ENCODE assay signal across 1 cellular context in the genomic region with DNA sequence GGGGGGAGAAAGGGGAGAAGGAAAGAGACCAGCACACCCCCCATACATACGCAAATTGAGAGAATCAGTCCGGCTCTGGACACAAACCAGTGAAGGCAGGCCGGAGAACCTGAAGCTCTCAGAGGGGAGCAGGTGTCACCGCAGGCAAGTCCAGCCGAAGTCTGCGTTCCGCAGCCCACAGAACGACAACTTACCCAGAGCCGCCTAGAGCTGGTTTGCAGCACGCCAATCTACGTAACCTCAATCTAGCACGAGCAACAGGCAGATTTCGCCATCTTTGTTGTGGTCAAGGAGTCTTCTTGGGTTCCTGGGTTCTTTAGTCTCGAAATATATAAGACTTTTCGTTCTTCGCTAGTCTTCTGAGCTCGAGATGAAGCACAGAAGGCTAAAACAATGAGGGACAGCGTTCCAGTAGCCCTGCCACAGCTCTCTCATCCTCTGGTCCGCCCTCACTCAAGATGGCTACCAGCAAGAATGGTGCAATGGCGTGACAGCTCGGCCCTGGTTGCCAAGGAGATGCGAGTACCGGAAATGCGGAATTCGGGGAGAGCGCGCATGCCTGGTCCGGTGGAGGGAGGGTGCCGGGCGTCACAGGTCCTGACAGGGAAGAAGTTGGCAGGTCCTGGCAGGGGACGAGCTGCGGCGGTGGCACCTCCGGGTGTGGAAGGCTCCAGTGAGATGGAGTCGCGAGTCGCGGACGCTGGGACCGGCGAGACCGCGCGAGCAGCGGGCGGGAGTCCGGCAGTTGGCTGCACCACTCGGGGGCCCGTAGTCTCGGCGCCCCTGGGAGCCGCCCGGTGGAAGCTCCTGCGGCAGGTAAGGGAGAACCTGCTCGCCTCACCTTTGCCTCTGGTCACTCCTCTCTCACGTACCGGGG.
TF ChIP-seq lines count a peak whose summit lies in the region.

CAMKMT (plus strand) TSS at position 618 of the 877 bp plus-strand sequence.
PREPL (minus strand) TSS at position 165 of the 877 bp plus-strand sequence. CDS start 15,152 bp downstream, outside the sequence.

TF ChIP-seq in H1, 55 proteins besides CTCF, POLR2A, EP300 and RAD21 (continues in another document):
- peak; percentile 98 for TF ChIP-seq ASH2L (IDR thresholded peaks at IDR 0.05; ENCODE audit: low read length)
- TF ChIP-seq SAP30 (IDR thresholded peaks at IDR 0.05; ENCODE audit: insufficient read depth, insufficient replicate concordance, low read length) = peak; percentile 54
- no peak for TF ChIP-seq GTF2F1 (IDR thresholded peaks at IDR 0.05; ENCODE audit: borderline replicate concordance, low read depth, low read length)
- no peak for TF ChIP-seq EZH2 (IDR thresholded peaks at IDR 0.05; ENCODE audit: low read depth, low read length, severe bottlenecking)
- 0 out of 2 replicates have a peak, but pooled peaks have one; percentile 15 for TF ChIP-seq KDM5A (IDR thresholded peaks at IDR 0.05; ENCODE audit: low read length)
- no peak for TF ChIP-seq CBX5 (IDR thresholded peaks at IDR 0.05; ENCODE audit: low read depth, low read length)
- TF ChIP-seq POU5F1 (IDR thresholded peaks at IDR 0.05; ENCODE audit: low read depth, low read length) = no peak
- peak; percentile 44 for TF ChIP-seq NANOG (IDR thresholded peaks at IDR 0.05; ENCODE audit: insufficient read depth, low read depth, low read length, poor library complexity, severe bottlenecking)
- TF ChIP-seq ATF2 (IDR thresholded peaks at IDR 0.05; ENCODE audit: low read length) = peak; percentile 99
- TF ChIP-seq CBX8 (IDR thresholded peaks at IDR 0.05; ENCODE audit: borderline replicate concordance, low read depth, low read length) = no peak
- no peak for TF ChIP-seq JUN (IDR thresholded peaks at IDR 0.05; ENCODE audit: low read depth, low read length)
- peak; percentile 84 for TF ChIP-seq KDM4A (IDR thresholded peaks at IDR 0.05; ENCODE audit: low read depth, low read length, severe bottlenecking)
- TF ChIP-seq CTBP2 (IDR thresholded peaks at IDR 0.05; ENCODE audit: borderline replicate concordance, insufficient read depth, insufficient read length, low read length) = peak; percentile 73
- no peak for TF ChIP-seq GABPA (IDR thresholded peaks at IDR 0.05; ENCODE audit: borderline replicate concordance, insufficient read depth, low read length)
- TF ChIP-seq CEBPB (IDR thresholded peaks at IDR 0.05; ENCODE audit: low read depth, low read length) = peak; percentile 94
- no peak for TF ChIP-seq USF2 (IDR thresholded peaks at IDR 0.05; ENCODE audit: low read length)
- TF ChIP-seq BCL11A (IDR thresholded peaks at IDR 0.05; ENCODE audit: low read depth in 2 of 2, low read length in 2 of 2) = no peak
- TF ChIP-seq CHD2 (IDR thresholded peaks at IDR 0.05; ENCODE audit: low read length) = no peak
- no peak for TF ChIP-seq ZNF274 (IDR thresholded peaks at IDR 0.05; ENCODE audit: borderline replicate concordance, extremely low read depth, low read length)
- peak; percentile 28 for TF ChIP-seq NRF1 (IDR thresholded peaks at IDR 0.05; ENCODE audit: low read depth, low read length)
- TF ChIP-seq SRF (IDR thresholded peaks at IDR 0.05; ENCODE audit: low read depth, low read length) = peak; percentile 21; the same call in 1 of the 2 replicates
- TF ChIP-seq FOSL1 (IDR thresholded peaks at IDR 0.05; ENCODE audit: insufficient read depth, low read depth, low read length) = no peak
- no peak for TF ChIP-seq SP2 (IDR thresholded peaks at IDR 0.05; ENCODE audit: low read length)
- no peak for TF ChIP-seq MAFK (IDR thresholded peaks at IDR 0.05; ENCODE audit: low read depth, low read length)
- peak; percentile 79 for TF ChIP-seq TAF1 (IDR thresholded peaks at IDR 0.05; ENCODE audit: low read depth, low read length)
- TF ChIP-seq TBP (IDR thresholded peaks at IDR 0.05; ENCODE audit: low read depth, low read length) = peak; percentile 76
- TF ChIP-seq SIX5 (IDR thresholded peaks at IDR 0.05; ENCODE audit: low read depth, low read length) = peak; percentile 37; the same call in 1 of the 2 replicates
- no peak for TF ChIP-seq EGR1 (IDR thresholded peaks at IDR 0.05; ENCODE audit: borderline replicate concordance, low read depth, low read length)
- TF ChIP-seq HDAC6 (IDR thresholded peaks at IDR 0.05; ENCODE audit: low read depth, low read length) = no peak
- TF ChIP-seq PHF8 (conservative IDR thresholded peaks at IDR 0.05; ENCODE audit: low read depth, low read length) = peak; percentile 59
- peak in 1 of 2 experiments; percentile 66; a peak in 1 of 4 replicates for TF ChIP-seq HDAC2 (IDR thresholded peaks at IDR 0.05; ENCODE audit: borderline replicate concordance in 1 of 2, low read depth in 2 of 2, low read length in 2 of 2)
- 0 out of 2 replicates have a peak, but pooled peaks have one; percentile 11 for TF ChIP-seq RFX5 (IDR thresholded peaks at IDR 0.05; ENCODE audit: borderline replicate concordance, low read depth, low read length)
- peak; percentile 52; the same call in 1 of the 2 replicates for TF ChIP-seq SP4 (IDR thresholded peaks at IDR 0.05; ENCODE audit: low read length)
- TF ChIP-seq, protein P1, sequence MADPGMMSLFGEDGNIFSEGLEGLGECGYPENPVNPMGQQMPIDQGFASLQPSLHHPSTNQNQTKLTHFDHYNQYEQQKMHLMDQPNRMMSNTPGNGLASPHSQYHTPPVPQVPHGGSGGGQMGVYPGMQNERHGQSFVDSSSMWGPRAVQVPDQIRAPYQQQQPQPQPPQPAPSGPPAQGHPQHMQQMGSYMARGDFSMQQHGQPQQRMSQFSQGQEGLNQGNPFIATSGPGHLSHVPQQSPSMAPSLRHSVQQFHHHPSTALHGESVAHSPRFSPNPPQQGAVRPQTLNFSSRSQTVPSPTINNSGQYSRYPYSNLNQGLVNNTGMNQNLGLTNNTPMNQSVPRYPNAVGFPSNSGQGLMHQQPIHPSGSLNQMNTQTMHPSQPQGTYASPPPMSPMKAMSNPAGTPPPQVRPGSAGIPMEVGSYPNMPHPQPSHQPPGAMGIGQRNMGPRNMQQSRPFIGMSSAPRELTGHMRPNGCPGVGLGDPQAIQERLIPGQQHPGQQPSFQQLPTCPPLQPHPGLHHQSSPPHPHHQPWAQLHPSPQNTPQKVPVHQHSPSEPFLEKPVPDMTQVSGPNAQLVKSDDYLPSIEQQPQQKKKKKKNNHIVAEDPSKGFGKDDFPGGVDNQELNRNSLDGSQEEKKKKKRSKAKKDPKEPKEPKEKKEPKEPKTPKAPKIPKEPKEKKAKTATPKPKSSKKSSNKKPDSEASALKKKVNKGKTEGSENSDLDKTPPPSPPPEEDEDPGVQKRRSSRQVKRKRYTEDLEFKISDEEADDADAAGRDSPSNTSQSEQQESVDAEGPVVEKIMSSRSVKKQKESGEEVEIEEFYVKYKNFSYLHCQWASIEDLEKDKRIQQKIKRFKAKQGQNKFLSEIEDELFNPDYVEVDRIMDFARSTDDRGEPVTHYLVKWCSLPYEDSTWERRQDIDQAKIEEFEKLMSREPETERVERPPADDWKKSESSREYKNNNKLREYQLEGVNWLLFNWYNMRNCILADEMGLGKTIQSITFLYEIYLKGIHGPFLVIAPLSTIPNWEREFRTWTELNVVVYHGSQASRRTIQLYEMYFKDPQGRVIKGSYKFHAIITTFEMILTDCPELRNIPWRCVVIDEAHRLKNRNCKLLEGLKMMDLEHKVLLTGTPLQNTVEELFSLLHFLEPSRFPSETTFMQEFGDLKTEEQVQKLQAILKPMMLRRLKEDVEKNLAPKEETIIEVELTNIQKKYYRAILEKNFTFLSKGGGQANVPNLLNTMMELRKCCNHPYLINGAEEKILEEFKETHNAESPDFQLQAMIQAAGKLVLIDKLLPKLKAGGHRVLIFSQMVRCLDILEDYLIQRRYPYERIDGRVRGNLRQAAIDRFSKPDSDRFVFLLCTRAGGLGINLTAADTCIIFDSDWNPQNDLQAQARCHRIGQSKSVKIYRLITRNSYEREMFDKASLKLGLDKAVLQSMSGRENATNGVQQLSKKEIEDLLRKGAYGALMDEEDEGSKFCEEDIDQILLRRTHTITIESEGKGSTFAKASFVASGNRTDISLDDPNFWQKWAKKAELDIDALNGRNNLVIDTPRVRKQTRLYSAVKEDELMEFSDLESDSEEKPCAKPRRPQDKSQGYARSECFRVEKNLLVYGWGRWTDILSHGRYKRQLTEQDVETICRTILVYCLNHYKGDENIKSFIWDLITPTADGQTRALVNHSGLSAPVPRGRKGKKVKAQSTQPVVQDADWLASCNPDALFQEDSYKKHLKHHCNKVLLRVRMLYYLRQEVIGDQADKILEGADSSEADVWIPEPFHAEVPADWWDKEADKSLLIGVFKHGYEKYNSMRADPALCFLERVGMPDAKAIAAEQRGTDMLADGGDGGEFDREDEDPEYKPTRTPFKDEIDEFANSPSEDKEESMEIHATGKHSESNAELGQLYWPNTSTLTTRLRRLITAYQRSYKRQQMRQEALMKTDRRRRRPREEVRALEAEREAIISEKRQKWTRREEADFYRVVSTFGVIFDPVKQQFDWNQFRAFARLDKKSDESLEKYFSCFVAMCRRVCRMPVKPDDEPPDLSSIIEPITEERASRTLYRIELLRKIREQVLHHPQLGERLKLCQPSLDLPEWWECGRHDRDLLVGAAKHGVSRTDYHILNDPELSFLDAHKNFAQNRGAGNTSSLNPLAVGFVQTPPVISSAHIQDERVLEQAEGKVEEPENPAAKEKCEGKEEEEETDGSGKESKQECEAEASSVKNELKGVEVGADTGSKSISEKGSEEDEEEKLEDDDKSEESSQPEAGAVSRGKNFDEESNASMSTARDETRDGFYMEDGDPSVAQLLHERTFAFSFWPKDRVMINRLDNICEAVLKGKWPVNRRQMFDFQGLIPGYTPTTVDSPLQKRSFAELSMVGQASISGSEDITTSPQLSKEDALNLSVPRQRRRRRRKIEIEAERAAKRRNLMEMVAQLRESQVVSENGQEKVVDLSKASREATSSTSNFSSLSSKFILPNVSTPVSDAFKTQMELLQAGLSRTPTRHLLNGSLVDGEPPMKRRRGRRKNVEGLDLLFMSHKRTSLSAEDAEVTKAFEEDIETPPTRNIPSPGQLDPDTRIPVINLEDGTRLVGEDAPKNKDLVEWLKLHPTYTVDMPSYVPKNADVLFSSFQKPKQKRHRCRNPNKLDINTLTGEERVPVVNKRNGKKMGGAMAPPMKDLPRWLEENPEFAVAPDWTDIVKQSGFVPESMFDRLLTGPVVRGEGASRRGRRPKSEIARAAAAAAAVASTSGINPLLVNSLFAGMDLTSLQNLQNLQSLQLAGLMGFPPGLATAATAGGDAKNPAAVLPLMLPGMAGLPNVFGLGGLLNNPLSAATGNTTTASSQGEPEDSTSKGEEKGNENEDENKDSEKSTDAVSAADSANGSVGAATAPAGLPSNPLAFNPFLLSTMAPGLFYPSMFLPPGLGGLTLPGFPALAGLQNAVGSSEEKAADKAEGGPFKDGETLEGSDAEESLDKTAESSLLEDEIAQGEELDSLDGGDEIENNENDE (IDR thresholded peaks at IDR 0.05; ENCODE audit: insufficient replicate concordance, low read length) = no peak
- no peak for TF ChIP-seq JUND (IDR thresholded peaks at IDR 0.05; ENCODE audit: low read length)
- TF ChIP-seq, protein P2, sequence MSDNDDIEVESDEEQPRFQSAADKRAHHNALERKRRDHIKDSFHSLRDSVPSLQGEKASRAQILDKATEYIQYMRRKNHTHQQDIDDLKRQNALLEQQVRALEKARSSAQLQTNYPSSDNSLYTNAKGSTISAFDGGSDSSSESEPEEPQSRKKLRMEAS (IDR thresholded peaks at IDR 0.05) = peak; percentile 99
- no peak for TF ChIP-seq SUZ12 (IDR thresholded peaks at IDR 0.05; ENCODE audit: low read length)
- TF ChIP-seq CREB1 (IDR thresholded peaks at IDR 0.05) = peak; percentile 76
- no peak for TF ChIP-seq SP1 (IDR thresholded peaks at IDR 0.05; ENCODE audit: low read depth, low read length)
- TF ChIP-seq YY1 (IDR thresholded peaks at IDR 0.05; ENCODE audit: low read depth, low read length) = peak; percentile 99
- no peak for TF ChIP-seq KDM1A (IDR thresholded peaks at IDR 0.05; ENCODE audit: borderline replicate concordance, low read length)
- no peak for TF ChIP-seq RNF2 (IDR thresholded peaks at IDR 0.05; ENCODE audit: borderline replicate concordance, low read depth, low read length, missing control alignments, poor library complexity, severe bottlenecking)
- TF ChIP-seq TEAD4 (IDR thresholded peaks at IDR 0.05; ENCODE audit: low read depth, low read length) = peak; percentile 79
- TF ChIP-seq RXRA (IDR thresholded peaks at IDR 0.05; ENCODE audit: insufficient read depth, low read depth, low read length) = no peak
- TF ChIP-seq ATF3 (IDR thresholded peaks at IDR 0.05; ENCODE audit: insufficient read depth, low read depth, low read length) = no peak
- peak; percentile 90 for TF ChIP-seq POLR2AphosphoS5 (IDR thresholded peaks at IDR 0.05; ENCODE audit: low read depth, low read length)
- TF ChIP-seq, protein P3, sequence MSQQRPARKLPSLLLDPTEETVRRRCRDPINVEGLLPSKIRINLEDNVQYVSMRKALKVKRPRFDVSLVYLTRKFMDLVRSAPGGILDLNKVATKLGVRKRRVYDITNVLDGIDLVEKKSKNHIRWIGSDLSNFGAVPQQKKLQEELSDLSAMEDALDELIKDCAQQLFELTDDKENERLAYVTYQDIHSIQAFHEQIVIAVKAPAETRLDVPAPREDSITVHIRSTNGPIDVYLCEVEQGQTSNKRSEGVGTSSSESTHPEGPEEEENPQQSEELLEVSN (IDR thresholded peaks at IDR 0.05) = peak; percentile 24; the same call in 1 of the 2 replicates
- TF ChIP-seq BRCA1 (IDR thresholded peaks at IDR 0.05; ENCODE audit: low read depth, low read length) = no peak
- peak; percentile 32; the same call in 1 of the 2 replicates for TF ChIP-seq BACH1 (IDR thresholded peaks at IDR 0.05; ENCODE audit: low read length)
- peak; percentile 89 for TF ChIP-seq RBBP5 (IDR thresholded peaks at IDR 0.05; ENCODE audit: borderline replicate concordance, low read depth, low read length)
- TF ChIP-seq SIRT6 (IDR thresholded peaks at IDR 0.05; ENCODE audit: low read length) = no peak
- peak; percentile 92 to 96; a peak in 3 of 4 replicates for TF ChIP-seq SIN3A (conservative IDR thresholded peaks at IDR 0.05 in 1 of 2, IDR thresholded peaks at IDR 0.05 in 1 of 2; ENCODE audit: low read depth in 1 of 2, low read length in 2 of 2)
- no peak for TF ChIP-seq CHD1 (IDR thresholded peaks at IDR 0.05; ENCODE audit: low read depth, low read length)
